Comparison of ENCODE assay signal across 33 cellular contexts in the genomic region with DNA sequence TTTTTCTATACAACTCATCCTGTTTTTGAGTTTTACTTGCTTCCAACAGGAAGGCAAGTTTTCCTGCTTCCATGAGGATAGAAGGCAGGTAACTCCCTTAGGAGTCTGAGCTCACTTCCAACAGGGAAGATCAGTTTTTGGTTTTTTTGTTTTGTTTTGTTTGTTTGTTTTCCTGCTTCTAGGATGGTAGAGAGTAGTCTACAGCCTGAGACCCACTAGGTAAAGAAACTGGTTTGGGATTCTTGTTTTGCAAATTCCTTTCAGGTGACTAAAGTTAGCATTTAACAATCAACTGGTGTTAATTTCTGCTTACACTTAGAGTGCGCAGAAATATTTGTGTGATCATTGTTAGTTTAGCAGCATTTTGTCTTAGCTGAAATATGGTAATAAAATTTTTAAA.
"Had no signal": no experiment of that assay in that cellular context is flagged by ENCODE, and none has a peak within 500 bp of the region (broad histone marks: within the 10 kb centered on the region; RNA-seq: fewer than 3 reads in every experiment).

No MANE protein-coding gene starts in this region.

- H3K27ac ChIP-seq: adrenal gland, body of pancreas, cardiac muscle cell, colonic mucosa, esophagus muscularis mucosa, foreskin keratinocyte, heart left ventricle, ovary, right lobe of liver, upper lobe of right lung had no signal

- H3K4me3 ChIP-seq: adrenal gland, body of pancreas, cardiac muscle cell, colonic mucosa, esophagus muscularis mucosa, heart left ventricle, ovary, right lobe of liver, upper lobe of right lung had no signal

- H3K4me1 Mint-ChIP-seq: activated naive CD8-positive, alpha-beta T cell treated with anti-CD3 and anti-CD28 coated beads for 36 hours; nephron had no signal

- H3K4me1 ChIP-seq: adrenal gland, body of pancreas, colonic mucosa, esophagus muscularis mucosa, foreskin keratinocyte, heart left ventricle, right lobe of liver, upper lobe of right lung had no signal

- FAIRE-seq: endothelial cell of umbilical vein had no signal

- DNase-seq: activated CD4-positive, alpha-beta T cell treated with anti-CD3 and anti-CD28 coated beads for 4 hours; activated CD4-positive, alpha-beta T cell treated with anti-CD3 and anti-CD28 coated beads, Interleukin-2, amount 50 U/mL, for 4 hours; activated CD8-positive, alpha-beta memory T cell treated with anti-CD3 and anti-CD28 coated beads, Interleukin-2, amount 50 U/mL, for 4 hours; activated effector memory CD4-positive, alpha-beta T cell treated with anti-CD3 and anti-CD28 coated beads, Interleukin-2, amount 50 U/mL, for 16 hours; activated naive CD4-positive, alpha-beta T cell treated with anti-CD3 and anti-CD28 coated beads for 36 hours; activated naive CD8-positive, alpha-beta T cell treated with anti-CD3 and anti-CD28 coated beads for 36 hours; activated T-cell treated with anti-CD3 and anti-CD28 coated beads, Interleukin-2, amount 50 U/mL, for 1 hour; adrenal gland; aorta; body of pancreas; cerebellar nuclear complex; colonic mucosa; effector memory CD8-positive, alpha-beta T cell; foreskin keratinocyte; heart left ventricle; hypothalamus; islet precursor cell; left ventricle myocardium superior; ovary; right lobe of liver; stimulated activated CD4-positive, alpha-beta T cell treated with anti-CD3 and anti-CD28 coated beads, Interleukin-12 subunit alpha, Interleukin-12 subunit beta, amount 100 ng/mL, for 4 hours; stimulated activated CD4-positive, alpha-beta T cell treated with anti-CD3 and anti-CD28 coated beads, Interleukin-4, amount 100 ng/mL, for 1 hour; substantia nigra; T-helper 1 cell; upper lobe of right lung had no signal

- H3K36me3 ChIP-seq: adrenal gland, cardiac muscle cell, colonic mucosa, esophagus muscularis mucosa, heart left ventricle, ovary, right lobe of liver, upper lobe of right lung had no signal

- H3K4me3 Mint-ChIP-seq: activated naive CD4-positive, alpha-beta T cell treated with anti-CD3 and anti-CD28 coated beads for 36 hours; activated naive CD8-positive, alpha-beta T cell treated with anti-CD3 and anti-CD28 coated beads for 36 hours; activated T-helper 1 cell treated with anti-CD3 and anti-CD28 coated beads, Interleukin-12 subunit alpha, Interleukin-12 subunit beta, Interleukin-2, Interleukin-4 antibody, amounts not matched to agents 30 ng/mL and 10 ng/mL and 1 ng/mL, durations not matched to agents 14 hours and 24 hours and 36 hours; effector memory CD8-positive, alpha-beta T cell; nephron; stimulated activated naive CD8-positive, alpha-beta T cell treated with anti-CD3 and anti-CD28 coated beads, Interleukin-15, Interleukin-2, amounts not matched to agents 100 ng/mL and 50 ng/mL, for 24 hours; T-helper 2 cell treated with Interferon-gamma antibody and Interleukin-4, amounts not matched to agents 5 μg/mL and 100 μg/mL, for 36 hours had no signal

- H3K27ac Mint-ChIP-seq: activated naive CD4-positive, alpha-beta T cell treated with anti-CD3 and anti-CD28 coated beads for 36 hours; activated naive CD8-positive, alpha-beta T cell treated with anti-CD3 and anti-CD28 coated beads for 36 hours; activated T-helper 1 cell treated with anti-CD3 and anti-CD28 coated beads, Interleukin-12 subunit alpha, Interleukin-12 subunit beta, Interleukin-2, Interleukin-4 antibody, amounts not matched to agents 30 ng/mL and 10 ng/mL and 1 ng/mL, durations not matched to agents 14 hours and 24 hours and 36 hours; effector memory CD8-positive, alpha-beta T cell; nephron; progenitor cell of endocrine pancreas; stimulated activated naive CD8-positive, alpha-beta T cell treated with anti-CD3 and anti-CD28 coated beads, Interleukin-15, Interleukin-2, amounts not matched to agents 100 ng/mL and 50 ng/mL, for 24 hours; T-helper 2 cell treated with Interferon-gamma antibody and Interleukin-4, amounts not matched to agents 5 μg/mL and 100 μg/mL, for 36 hours had no signal

- H3K27me3 ChIP-seq: adrenal gland, body of pancreas, cardiac muscle cell, colonic mucosa, esophagus muscularis mucosa, foreskin keratinocyte, heart left ventricle, ovary, right lobe of liver, upper lobe of right lung had no signal

- H3K27me3 Mint-ChIP-seq: activated naive CD8-positive, alpha-beta T cell treated with anti-CD3 and anti-CD28 coated beads for 36 hours; effector memory CD8-positive, alpha-beta T cell; stimulated activated naive CD8-positive, alpha-beta T cell treated with anti-CD3 and anti-CD28 coated beads, Interleukin-15, Interleukin-2, amounts not matched to agents 100 ng/mL and 50 ng/mL, for 24 hours had no signal

- H3K36me3 Mint-ChIP-seq: activated naive CD8-positive, alpha-beta T cell treated with anti-CD3 and anti-CD28 coated beads for 36 hours had no signal

- H3K9me3 ChIP-seq: adrenal gland, body of pancreas, colonic mucosa, esophagus muscularis mucosa, ovary, right lobe of liver, upper lobe of right lung had no signal

- H3K9me3 Mint-ChIP-seq: effector memory CD8-positive, alpha-beta T cell; stimulated activated naive CD8-positive, alpha-beta T cell treated with anti-CD3 and anti-CD28 coated beads, Interleukin-15, Interleukin-2, amounts not matched to agents 100 ng/mL and 50 ng/mL, for 24 hours had no signal
